Comparison of ENCODE assay signal across 13 cellular contexts in genomic region chr10:133241501-133242205, GRCh38. TPM values are rescaled to one million over a fixed set of nuclear protein-coding genes. Genes with fewer than 3 reads are reported as not detected.
DNase-seq lines count a peak whose midpoint lies in the region; ATAC-seq and TF ChIP-seq lines count a peak whose summit lies in the region.
"Had no signal": no experiment of that assay in that cellular context is flagged by ENCODE, and none has a peak within 500 bp of the region (broad histone marks: within the 10 kb centered on the region; RNA-seq: fewer than 3 reads in every experiment).

No MANE protein-coding gene starts in this region.

- H3K4me1 Mint-ChIP-seq in activated T-cell treated with anti-CD3 and anti-CD28 coated beads, Interleukin-2, amount 50 U/mL, for 24 hours (ENCODE audit: low read depth), result peaks cover 16% of the 10 kb centered on the region
- peaks cover 5% of the 10 kb centered on the region for H3K4me1 Mint-ChIP-seq in activated T-helper 17 cell treated with anti-CD3 and anti-CD28 coated beads, Interleukin-2, amount 50 U/mL, for 72 hours
- peaks cover 47% of the 10 kb centered on the region for H3K4me1 Mint-ChIP-seq in stimulated activated memory B cell treated with anti-CD40 and anti-IgM and Interleukin-4, amounts not matched to agents 10 μg/mL and 1 μg/mL and 100 μg/mL, for 72 hours

- H3K4me3 Mint-ChIP-seq in activated T-cell treated with anti-CD3 and anti-CD28 coated beads, Interleukin-2, amount 50 U/mL, for 24 hours, result peak overlapping the region; percentile 65
- peak overlapping the region; percentile 53 for H3K4me3 Mint-ChIP-seq in activated T-helper 17 cell treated with anti-CD3 and anti-CD28 coated beads, Interleukin-2, amount 50 U/mL, for 72 hours
- H3K4me3 Mint-ChIP-seq in stimulated activated memory B cell treated with anti-CD40 and anti-IgM and Interleukin-4, amounts not matched to agents 10 μg/mL and 1 μg/mL and 100 μg/mL, for 72 hours, result peak overlapping the region; percentile 57
- H3K4me3 Mint-ChIP-seq: neural crest cell had no signal

- no peaks in the 10 kb centered on the region for H3K36me3 Mint-ChIP-seq in activated T-cell treated with anti-CD3 and anti-CD28 coated beads, Interleukin-2, amount 50 U/mL, for 24 hours (ENCODE audit: low read depth)
- H3K36me3 Mint-ChIP-seq in activated T-helper 17 cell treated with anti-CD3 and anti-CD28 coated beads, Interleukin-2, amount 50 U/mL, for 72 hours (ENCODE audit: low read depth), result no peaks in the 10 kb centered on the region
- H3K36me3 Mint-ChIP-seq in stimulated activated memory B cell treated with anti-CD40 and anti-IgM and Interleukin-4, amounts not matched to agents 10 μg/mL and 1 μg/mL and 100 μg/mL, for 72 hours, result no peaks in the 10 kb centered on the region

- CTCF ChIA-PET in HEK293T (lab: Yijun Ruan, JAX), result no interaction called here

- H3K27ac Mint-ChIP-seq in activated T-cell treated with anti-CD3 and anti-CD28 coated beads, Interleukin-2, amount 50 U/mL, for 24 hours, result no peak overlapping the region
- H3K27ac Mint-ChIP-seq in activated T-helper 17 cell treated with anti-CD3 and anti-CD28 coated beads, Interleukin-2, amount 50 U/mL, for 72 hours, result no peak overlapping the region
- peak overlapping the region; percentile 6 for H3K27ac Mint-ChIP-seq in stimulated activated memory B cell treated with anti-CD40 and anti-IgM and Interleukin-4, amounts not matched to agents 10 μg/mL and 1 μg/mL and 100 μg/mL, for 72 hours

- peaks cover 53% of the 10 kb centered on the region for H3K27me3 Mint-ChIP-seq in activated T-cell treated with anti-CD3 and anti-CD28 coated beads, Interleukin-2, amount 50 U/mL, for 24 hours
- peaks cover 30% of the 10 kb centered on the region for H3K27me3 Mint-ChIP-seq in activated T-helper 17 cell treated with anti-CD3 and anti-CD28 coated beads, Interleukin-2, amount 50 U/mL, for 72 hours
- H3K27me3 Mint-ChIP-seq in stimulated activated memory B cell treated with anti-CD40 and anti-IgM and Interleukin-4, amounts not matched to agents 10 μg/mL and 1 μg/mL and 100 μg/mL, for 72 hours, result peaks cover 30% of the 10 kb centered on the region

- H3K9me3 Mint-ChIP-seq in activated T-cell treated with anti-CD3 and anti-CD28 coated beads, Interleukin-2, amount 50 U/mL, for 24 hours, result no peaks in the 10 kb centered on the region
- no peaks in the 10 kb centered on the region for H3K9me3 Mint-ChIP-seq in activated T-helper 17 cell treated with anti-CD3 and anti-CD28 coated beads, Interleukin-2, amount 50 U/mL, for 72 hours
- H3K9me3 Mint-ChIP-seq in stimulated activated memory B cell treated with anti-CD40 and anti-IgM and Interleukin-4, amounts not matched to agents 10 μg/mL and 1 μg/mL and 100 μg/mL, for 72 hours, result no peaks in the 10 kb centered on the region
- H3K9me3 Mint-ChIP-seq: neural crest cell had no signal

- POLR2A ChIA-PET in HEK293T (lab: Yijun Ruan, JAX), result no interaction called here

- ATAC-seq in GM21619 (IDR thresholded peaks at IDR 0.05; ENCODE audit: unreplicated experiment), result peak; percentile 64
- peak; percentile 9 for ATAC-seq in activated T-helper 17 cell treated with anti-CD3 and anti-CD28 coated beads, Interleukin-2, amount 50 U/mL, for 72 hours (replicated peaks)
- ATAC-seq in stimulated activated memory B cell treated with anti-CD40 and anti-IgM and Interleukin-4, amounts not matched to agents 10 μg/mL and 1 μg/mL and 100 μg/mL, for 72 hours, result peak; percentile 54

- no peak for DNase-seq in activated T-cell treated with anti-CD3 and anti-CD28 coated beads, Interleukin-2, amount 50 U/mL, for 24 hours
- DNase-seq in activated T-cell treated with anti-CD3 and anti-CD28 coated beads, Interleukin-2, amount 50 U/mL, for 1 hour, result no peak
- DNase-seq in NCI-H1694 treated with DMSO at 0.1 percent for 48 hours (lab: John Stamatoyannopoulos, UW) (no peak), HEK293T (ENCODE audit: extremely low spot score) (no peak)
- no peak for DNase-seq in stimulated activated CD4-positive, alpha-beta T cell treated with anti-CD3 and anti-CD28 coated beads, Interleukin-2, amount 100 ng/mL, for 24 hours
- DNase-seq: dermis blood vessel endothelial cell, hippocampal formation, NCI-H187 treated with DMSO at 0.1 percent for 48 hours had no signal

TF ChIP-seq in HEK293T, 16 proteins besides CTCF, POLR2A, EP300 and RAD21:
- no peak for TF ChIP-seq TARDBP (IDR thresholded peaks at IDR 0.05)
- TF ChIP-seq BHLHE40 (IDR thresholded peaks at IDR 0.05; ENCODE audit: borderline replicate concordance), result no peak
- no peak for TF ChIP-seq CTBP1 (IDR thresholded peaks at IDR 0.05; ENCODE audit: borderline replicate concordance)

RNA-seq across cellular contexts. Expression of gene VENTX, which starts 4.0 kb away (rescaled TPM):
- under 1 TPM in 1 of 2 donors, not detected in 1; 0.21 TPM for total RNA-seq in activated T-helper 17 cell treated with anti-CD3 and anti-CD28 coated beads, Interleukin-2, amount 50 U/mL, for 72 hours
- total RNA-seq: dermis blood vessel endothelial cell, neural crest cell, SJSA1 had no signal

RNA-seq across cellular contexts. Expression of gene UTF1, which starts 11.6 kb away (rescaled TPM):
- total RNA-seq in activated T-helper 17 cell treated with anti-CD3 and anti-CD28 coated beads, Interleukin-2, amount 50 U/mL, for 72 hours, result not detected
- total RNA-seq: dermis blood vessel endothelial cell, neural crest cell, SJSA1 had no signal

RNA-seq across cellular contexts. Expression of gene ADAM8, which starts 35.0 kb away (rescaled TPM):
- 100 to 1,000 TPM in 1 of 2 donors, 10 to 100 TPM in 1; 83.7 to 336 TPM for total RNA-seq in activated T-helper 17 cell treated with anti-CD3 and anti-CD28 coated beads, Interleukin-2, amount 50 U/mL, for 72 hours
- total RNA-seq: SJSA1 had no signal

Comparison
In these comparisons a context has a peak if more than half of its experiments do, and no peak if none do; other contexts are left out.
1. ATAC-seq: peak in every context shown above with its lines; median percentile 64 in GM21619; 54 in stimulated activated memory B cell treated with anti-CD40 and anti-IgM and Interleukin-4, amounts not matched to agents 10 μg/mL and 1 μg/mL and 100 μg/mL, for 72 hours; 9 in activated T-helper 17 cell treated with anti-CD3 and anti-CD28 coated beads, Interleukin-2, amount 50 U/mL, for 72 hours.